Comparison of ENCODE assay signal across 11 cellular contexts in the genomic region with DNA sequence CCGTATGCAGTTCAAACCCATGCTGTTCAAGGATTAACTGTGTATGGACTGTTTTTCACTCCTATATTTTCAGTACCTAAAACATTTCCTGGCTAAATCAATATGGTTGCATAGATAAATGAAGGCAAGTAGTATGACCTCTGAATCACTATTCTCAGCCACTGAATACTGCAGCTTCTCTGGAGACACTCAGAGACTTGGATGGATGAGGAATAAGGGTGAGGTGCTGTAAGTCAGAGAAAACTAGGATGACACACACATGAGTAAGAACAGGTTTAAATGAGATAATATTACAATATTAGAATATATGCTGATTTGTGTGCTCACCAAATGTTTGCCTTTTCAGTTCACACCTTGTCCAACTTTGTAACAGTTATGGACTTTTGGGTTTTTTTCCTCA.
"Had no signal": no experiment of that assay in that cellular context is flagged by ENCODE, and none has a peak within 500 bp of the region (broad histone marks: within the 10 kb centered on the region; RNA-seq: fewer than 3 reads in every experiment).

No MANE protein-coding gene starts in this region.

- H3K27me3 ChIP-seq: body of pancreas, gastrocnemius medialis, heart right ventricle, upper lobe of left lung had no signal

- H3K4me3 ChIP-seq: body of pancreas, gastrocnemius medialis, heart right ventricle, upper lobe of left lung had no signal

- DNase-seq: activated CD4-positive, alpha-beta T cell treated with anti-CD3 and anti-CD28 coated beads, Interleukin-2, amount 10 ng/mL, durations not matched to agents 24 days and 14 days; activated naive CD4-positive, alpha-beta T cell treated with anti-CD3 and anti-CD28 coated beads, Interleukin-2, amount 10 ng/mL, durations not matched to agents 7 days and 5 days; body of pancreas; cerebellar nuclear complex; effector memory CD8-positive, alpha-beta T cell; gastrocnemius medialis; heart right ventricle; stimulated activated CD4-positive, alpha-beta T cell treated with anti-CD3 and anti-CD28 coated beads, Interleukin-4, amount 100 ng/mL, for 1 hour; stimulated activated CD8-positive, alpha-beta memory T cell treated with anti-CD3 and anti-CD28 coated beads, Interleukin-4, amount 100 ng/mL, for 48 hours; stimulated activated naive CD8-positive, alpha-beta T cell treated with anti-CD3 and anti-CD28 coated beads, Interleukin-15, Interleukin-2, amounts not matched to agents 100 U/mL and 50 U/mL, for 24 hours; upper lobe of left lung had no signal

- H3K27ac ChIP-seq: body of pancreas, gastrocnemius medialis, heart right ventricle, upper lobe of left lung had no signal

- H3K36me3 ChIP-seq: gastrocnemius medialis, heart right ventricle, upper lobe of left lung had no signal

- H3K9me3 ChIP-seq: body of pancreas, gastrocnemius medialis, heart right ventricle, upper lobe of left lung had no signal

- ATAC-seq: body of pancreas; effector memory CD8-positive, alpha-beta T cell; gastrocnemius medialis; heart right ventricle; stimulated activated naive CD8-positive, alpha-beta T cell treated with anti-CD3 and anti-CD28 coated beads, Interleukin-15, Interleukin-2, amounts not matched to agents 100 U/mL and 50 U/mL, for 24 hours had no signal

- H3K4me1 ChIP-seq: body of pancreas, gastrocnemius medialis, heart right ventricle, upper lobe of left lung had no signal
